In genomic region chr10:3471927-3472704, GRCh38 we compare ENCODE assay signal across 8 cellular contexts.
A peak's percentile ranks its signal among the peaks of the same experiment; 100 is the strongest.
DNase-seq lines count a peak whose midpoint lies in the region; ATAC-seq and TF ChIP-seq lines count a peak whose summit lies in the region.

No MANE protein-coding gene starts in this region.

- ATAC-seq in heart right ventricle (peak in 2 of 8 donors; percentile 13 to 53), left cardiac atrium (no peak), upper lobe of right lung (peak; percentile 49), HG02981 (IDR thresholded peaks at IDR 0.05; ENCODE audit: unreplicated experiment) (no peak)
- ATAC-seq in central memory CD8-positive, alpha-beta T cell (replicated peaks; ENCODE audit: extremely low read depth, poor library complexity, severe bottlenecking): peak; percentile 27

- peaks cover 33% of the 10 kb centered on the region for H3K4me1 Mint-ChIP-seq in central memory CD8-positive, alpha-beta T cell

- H3K9me3 ChIP-seq in heart right ventricle (no peaks in the 10 kb centered on the region), mononuclear cell (ENCODE audit: low read depth, low read length) (no peaks in the 10 kb centered on the region), upper lobe of right lung (no peaks in the 10 kb centered on the region)

- H3K36me3 Mint-ChIP-seq in central memory CD8-positive, alpha-beta T cell (ENCODE audit: insufficient read depth): no peaks in the 10 kb centered on the region

- DNase-seq in heart right ventricle (no peak), left cardiac atrium (no peak), upper lobe of right lung (no peak), RKO (ENCODE audit: low spot score) (no peak), erythroblast (lab: John Stamatoyannopoulos, UW) (no peak)
- no peak for DNase-seq in central memory CD8-positive, alpha-beta T cell (ENCODE audit: low spot score in 2 of 2)

- WGBS in heart right ventricle, 2 donors: 68 to 72% methylated on average over 19 of the region's 19 CpGs

- H3K4me3 ChIP-seq in heart right ventricle: peak overlapping the region in 6 of 10 donors; percentile 21 to 40 (median 36)
- peak overlapping the region; percentile 20 for H3K4me3 ChIP-seq in mononuclear cell (ENCODE audit: low read length)
- peak overlapping the region; percentile 37 for H3K4me3 ChIP-seq in upper lobe of right lung

- H3K36me3 ChIP-seq in heart right ventricle: no peaks in the 10 kb centered on the region
- no peaks in the 10 kb centered on the region for H3K36me3 ChIP-seq in upper lobe of right lung

- TF ChIP-seq CTCF in heart right ventricle (IDR thresholded peaks at IDR 0.05) (no peak), upper lobe of right lung (IDR thresholded peaks at IDR 0.05) (no peak)

- H3K4me3 Mint-ChIP-seq in central memory CD8-positive, alpha-beta T cell: peak overlapping the region; percentile 74

- H3K27ac ChIP-seq in heart right ventricle: peak overlapping the region; percentile 31 to 88 (median 74)
- peak overlapping the region; percentile 77 for H3K27ac ChIP-seq in upper lobe of right lung

- peaks cover 0 to 58% (median 48%) of the 10 kb centered on the region in 9 donors for H3K4me1 ChIP-seq in heart right ventricle
- peaks cover 63% of the 10 kb centered on the region for H3K4me1 ChIP-seq in mononuclear cell (ENCODE audit: insufficient read depth, low read length)
- peaks cover 56% of the 10 kb centered on the region for H3K4me1 ChIP-seq in upper lobe of right lung

- H3K9me3 Mint-ChIP-seq in central memory CD8-positive, alpha-beta T cell: no peaks in the 10 kb centered on the region

- H3K27me3 Mint-ChIP-seq in central memory CD8-positive, alpha-beta T cell: peaks cover 18% of the 10 kb centered on the region

- H3K27me3 ChIP-seq in heart right ventricle (no peaks in the 10 kb centered on the region), mononuclear cell (ENCODE audit: insufficient read depth, low read length) (no peaks in the 10 kb centered on the region), upper lobe of right lung (no peaks in the 10 kb centered on the region)

- TF ChIP-seq POLR2A in erythroblast (IDR thresholded peaks at IDR 0.05; ENCODE audit: low read length): no peak

- intact Hi-C loops in heart right ventricle (cut with DNase I): no loop called here
- intact Hi-C loops in left cardiac atrium (cut with DNase I): no loop called here
- intact Hi-C loops in upper lobe of right lung (cut with DNase I): no loop called here

- peak overlapping the region; percentile 60 for H3K27ac Mint-ChIP-seq in central memory CD8-positive, alpha-beta T cell (ENCODE audit: low read depth)

Comparison
In these comparisons a context has a peak if more than half of its experiments do, and no peak if none do; other contexts are left out.
1. ATAC-seq: peak in central memory CD8-positive, alpha-beta T cell (single experiment) and upper lobe of right lung (single experiment); none in left cardiac atrium (0 of 2) and HG02981 (single experiment).
2. Peak in every context shown above with its lines, with median percentiles within 50 percentile points of each other: H3K4me3 ChIP-seq.